Comparison of ENCODE assay signal across 9 cellular contexts in the genomic region with DNA sequence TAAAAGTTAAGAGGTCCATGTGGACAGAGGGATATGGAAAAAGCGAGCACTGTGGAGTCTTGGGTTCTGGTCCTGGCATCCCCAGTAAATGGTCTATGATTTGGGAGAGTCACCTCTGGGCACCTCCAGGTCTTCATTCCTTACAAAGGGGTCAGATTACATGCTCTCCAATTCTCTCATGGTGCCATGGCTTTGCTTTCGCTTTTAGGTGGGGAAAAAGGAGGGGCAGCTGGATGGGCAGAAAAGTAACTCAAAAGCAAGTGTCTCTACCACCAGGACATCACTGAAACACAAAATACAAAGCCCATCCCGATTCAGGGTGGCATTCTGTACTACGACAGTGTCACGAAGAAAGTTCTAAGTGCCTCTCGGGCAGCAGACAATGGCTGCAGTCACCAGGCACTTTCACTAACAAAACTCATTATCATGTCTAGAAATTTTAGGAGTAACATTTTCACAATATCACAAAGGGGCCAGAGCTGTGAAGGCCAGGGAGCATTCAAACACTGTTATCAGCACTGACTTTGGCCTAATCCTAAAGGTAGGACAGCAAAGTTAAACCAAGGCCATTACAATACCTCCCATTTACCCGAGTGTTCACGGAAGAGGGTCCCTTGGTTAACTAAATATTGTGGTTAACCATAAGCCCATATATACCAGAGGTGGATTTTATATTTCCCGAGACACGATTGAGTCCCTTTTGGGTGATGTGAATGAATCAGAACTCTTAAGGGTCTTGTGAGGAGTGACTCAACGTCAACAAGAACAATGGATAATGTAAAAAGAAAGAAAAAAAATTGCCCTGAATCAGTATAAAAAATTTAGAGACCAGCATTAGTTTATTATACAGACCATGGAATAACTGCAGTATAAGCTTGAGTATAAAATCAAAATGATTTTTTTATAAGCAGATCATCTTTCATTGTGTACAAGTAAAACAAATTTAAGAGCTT. TPM values are rescaled to one million over a fixed set of nuclear protein-coding genes. Genes with fewer than 3 reads are reported as not detected.
DNase-seq lines count a peak whose midpoint lies in the region; ATAC-seq, FAIRE-seq and TF ChIP-seq lines count a peak whose summit lies in the region.
"Had no signal": no experiment of that assay in that cellular context is flagged by ENCODE, and none has a peak within 500 bp of the region (broad histone marks: within the 10 kb centered on the region; RNA-seq: fewer than 3 reads in every experiment).

No MANE protein-coding gene starts in this region.

- H3K56ac ChIP-seq in mesendoderm (ENCODE audit: low read length) = no peak overlapping the region

- no peak overlapping the region for H2BK5ac ChIP-seq in mesendoderm (ENCODE audit: low read length)

- H2BK120ac ChIP-seq in mesendoderm (ENCODE audit: low read depth, low read length) = no peak overlapping the region

- no peak for FAIRE-seq in bronchial epithelial cell (lab: Jason Lieb, UNC)

- H3K4me1 ChIP-seq in heart left ventricle = peaks cover 4 to 81% (median 53%) of the 10 kb centered on the region in 12 donors
- no peaks in the 10 kb centered on the region for H3K4me1 ChIP-seq in mesendoderm (ENCODE audit: control insufficient read depth, low read depth, low read length)
- peaks cover 52% of the 10 kb centered on the region for H3K4me1 ChIP-seq in vagina

- intact Hi-C loops in heart left ventricle (cut with DNase I) = no loop called here
- intact Hi-C loops in left cardiac atrium (cut with DNase I) = no loop called here
- intact Hi-C loops in vagina (cut with DNase I) = no loop called here

- H4K5ac ChIP-seq in mesendoderm (ENCODE audit: low read length) = no peak overlapping the region

- no peak overlapping the region for H3K23ac ChIP-seq in mesendoderm (ENCODE audit: low read length)

- no peak for TF ChIP-seq POLR2A in heart left ventricle (IDR thresholded peaks at IDR 0.05)
- TF ChIP-seq POLR2A in vagina (IDR thresholded peaks at IDR 0.05) = no peak

- H3K79me1 ChIP-seq in mesendoderm (ENCODE audit: low read length) = peaks cover 13% of the 10 kb centered on the region

- peaks cover 63% of the 10 kb centered on the region for H3K79me2 ChIP-seq in mesendoderm (ENCODE audit: control insufficient read depth, insufficient read depth, low read length)

- H3K36me3 ChIP-seq in heart left ventricle = peaks cover 0 to 7% (median 0%) of the 10 kb centered on the region in 9 donors
- H3K36me3 ChIP-seq in bronchial epithelial cell (ENCODE audit: control insufficient read depth, insufficient read depth, low read length) = peaks cover 2% of the 10 kb centered on the region
- no peaks in the 10 kb centered on the region for H3K36me3 ChIP-seq in mesendoderm (ENCODE audit: control insufficient read depth, insufficient read depth, low read length)
- H3K36me3 ChIP-seq in vagina = no peaks in the 10 kb centered on the region

- H3K9ac ChIP-seq in mesendoderm (ENCODE audit: low read length) = peak overlapping the region; percentile 6

- peak overlapping the region in 8 of 12 donors; percentile 80 to 95 (median 91) for H3K4me3 ChIP-seq in heart left ventricle
- H3K4me3 ChIP-seq in bronchial epithelial cell (ENCODE audit: low read depth, low read length) = no peak overlapping the region
- no peak overlapping the region for H3K4me3 ChIP-seq in mesendoderm (ENCODE audit: low read length)
- H3K4me3 ChIP-seq in vagina = peak overlapping the region; percentile 97 to 99

- no peak overlapping the region for H3K4ac ChIP-seq in mesendoderm (ENCODE audit: low read depth, low read length)

- H3K4me2 ChIP-seq in mesendoderm (ENCODE audit: low read length) = no peak overlapping the region

- ATAC-seq in heart left ventricle (no peak), left cardiac atrium (no peak), HG02885 (IDR thresholded peaks at IDR 0.05; ENCODE audit: poor library complexity, unreplicated experiment) (no peak)

- H3K9me3 ChIP-seq in heart left ventricle = no peaks in the 10 kb centered on the region
- no peaks in the 10 kb centered on the region for H3K9me3 ChIP-seq in vagina

- no peak overlapping the region for H4K8ac ChIP-seq in mesendoderm (ENCODE audit: low read depth, low read length)

- WGBS in heart left ventricle, 4 donors = 54 to 68% (median 65%) methylated on average over 11 of the region's 11 CpGs
- WGBS in mesendoderm (ENCODE audit: extremely low coverage, insufficient coverage, low lambda C conversion rate) = no CpG with 5 or more reads among the region's 11 CpGs

- no peak overlapping the region for H2AK5ac ChIP-seq in mesendoderm (ENCODE audit: low read length)

- TF ChIP-seq CTCF in heart left ventricle (IDR thresholded peaks at IDR 0.05) = no peak
- TF ChIP-seq CTCF in bronchial epithelial cell (IDR thresholded peaks at IDR 0.05; ENCODE audit: insufficient read depth, low read length, severe bottlenecking) = no peak
- no peak for TF ChIP-seq CTCF in vagina (IDR thresholded peaks at IDR 0.05)

- no peaks in the 10 kb centered on the region for H3K27me3 ChIP-seq in heart left ventricle
- no peaks in the 10 kb centered on the region for H3K27me3 ChIP-seq in bronchial epithelial cell (ENCODE audit: control insufficient read depth, insufficient read depth, low read length)
- H3K27me3 ChIP-seq in mesendoderm (ENCODE audit: insufficient read depth, low read length, poor library complexity) = no peaks in the 10 kb centered on the region
- H3K27me3 ChIP-seq in vagina = no peaks in the 10 kb centered on the region

- H3K18ac ChIP-seq in mesendoderm (ENCODE audit: low read length) = no peak overlapping the region

- H2BK15ac ChIP-seq in mesendoderm (replicated peaks; ENCODE audit: low read depth) = no peak overlapping the region

- H3K27ac ChIP-seq in heart left ventricle = peak overlapping the region in 6 of 12 donors; percentile 11 to 97 (median 26)
- no peak overlapping the region for H3K27ac ChIP-seq in mesendoderm (ENCODE audit: low read depth, low read length)
- H3K27ac ChIP-seq in vagina = peak overlapping the region; percentile 44

- DNase-seq in heart left ventricle (no peak), left cardiac atrium (no peak), bronchial epithelial cell (ENCODE audit: low read depth) (peak; percentile 51), mesendoderm (no peak), vagina (ENCODE audit: extremely low spot score in 2 of 2) (no peak), NCI-H82 treated with DMSO at 0.1 percent for 48 hours (lab: John Stamatoyannopoulos, UW; ENCODE audit: unreplicated experiment) (no peak), HUDEP-2 (lab: John Stamatoyannopoulos, UW; ENCODE audit: unreplicated experiment in 76 of 76) (no peak)
- DNase-seq: DMS 273 treated with DMSO at 0.1 percent for 48 hours had no signal

RNA-seq across cellular contexts. Expression of a gene that starts 2.5 kb away (rescaled TPM):
- total RNA-seq in heart left ventricle (1,000 to 10,000 TPM; 1,282 to 2,171 (median 1,665) TPM), left cardiac atrium (1,000 to 10,000 TPM; 1,413 to 1,441 TPM), bronchial epithelial cell (1,098 and 1,124 TPM in 2 replicates), vagina (680 TPM)
- polyA plus RNA-seq in heart left ventricle = 1,000 to 10,000 TPM in 1 of 2 donors, 100 to 1,000 TPM in 1; 454 to 1,132 TPM
- 164 TPM for polyA plus RNA-seq in mesendoderm (2013, experiment 1 of 2)
- 164 TPM for polyA plus RNA-seq in mesendoderm (2013, experiment 2 of 2)

Comparison
In these comparisons a context has a peak if more than half of its experiments do, and no peak if none do; other contexts are left out.
1. H3K4me3 ChIP-seq: peak in heart left ventricle (8 of 12) and vagina (2 of 2); none in bronchial epithelial cell (single experiment) and mesendoderm (single experiment).